In genomic region chrX:24380273-24381036, GRCh38 we compare ENCODE assay signal across 20 cellular contexts. TPM values are rescaled to one million over a fixed set of nuclear protein-coding genes. Genes with fewer than 3 reads are reported as not detected.
"Had no signal": no experiment of that assay in that cellular context is flagged by ENCODE, and none has a peak within 500 bp of the region (broad histone marks: within the 10 kb centered on the region; RNA-seq: fewer than 3 reads in every experiment).

No MANE protein-coding gene starts in this region.

- H3K9me3 ChIP-seq: heart left ventricle, lower lobe of right lung, prostate gland, right lobe of liver, thoracic aorta, upper lobe of right lung had no signal

- H3K36me3 ChIP-seq: brain microvascular endothelial cell, heart left ventricle, lower lobe of right lung, prostate gland, right lobe of liver, thoracic aorta, upper lobe of right lung had no signal

- H3K4me1 ChIP-seq: heart left ventricle, lower lobe of right lung, prostate gland, right lobe of liver, upper lobe of right lung had no signal

- H3K27ac ChIP-seq: brain microvascular endothelial cell, epithelial cell of prostate, lower lobe of right lung, prostate gland, right lobe of liver, thoracic aorta, upper lobe of right lung had no signal

- H3K27me3 ChIP-seq: brain microvascular endothelial cell, upper lobe of right lung had no signal

- ATAC-seq: effector memory CD8-positive, alpha-beta T cell; lower lobe of right lung; right lobe of liver; stimulated activated naive CD8-positive, alpha-beta T cell treated with anti-CD3 and anti-CD28 coated beads, Interleukin-15, amount 100 ng/mL, for 72 hours; upper lobe of right lung had no signal

- H3K4me3 ChIP-seq: heart left ventricle, lower lobe of right lung, prostate gland, right lobe of liver, thoracic aorta, upper lobe of right lung had no signal

- DNase-seq: activated B cell treated with CpG ODN at 0.5 μM for 24 hours; activated CD4-positive, alpha-beta T cell treated with anti-CD3 and anti-CD28 coated beads, Interleukin-2, amount 10 ng/mL, durations not matched to agents 24 days and 14 days; activated CD8-positive, alpha-beta memory T cell treated with anti-CD3 and anti-CD28 coated beads, Interleukin-2, amount 50 U/mL, for 48 hours; activated naive CD8-positive, alpha-beta T cell treated with anti-CD3 and anti-CD28 coated beads, Interleukin-2, amount 10 ng/mL, durations not matched to agents 7 days and 5 days; brain microvascular endothelial cell; dermis blood vessel endothelial cell; effector memory CD8-positive, alpha-beta T cell; heart left ventricle; immature natural killer cell; lower lobe of right lung; right lobe of liver; stimulated activated naive CD8-positive, alpha-beta T cell treated with anti-CD3 and anti-CD28 coated beads, Interleukin-15, amount 100 ng/mL, for 72 hours; upper lobe of right lung had no signal

RNA-seq across cellular contexts. Expression of gene SUPT20HL1, which starts 20.0 kb away (rescaled TPM):
- total RNA-seq: activated B cell treated with CpG ODN at 0.5 μM for 24 hours; activated CD4-positive, alpha-beta T cell treated with anti-CD3 and anti-CD28 coated beads, Interleukin-2, amount 10 ng/mL, durations not matched to agents 24 days and 14 days; activated naive CD8-positive, alpha-beta T cell treated with anti-CD3 and anti-CD28 coated beads, Interleukin-2, amount 10 ng/mL, durations not matched to agents 7 days and 5 days; cerebellum; dermis blood vessel endothelial cell; fibroblast of lung; frontal cortex; heart left ventricle; lower lobe of right lung; omental fat pad; right lobe of liver; thoracic aorta; upper lobe of right lung had no signal
